Comparison of ENCODE assay signal across 8 cellular contexts in genomic region chr12:96195845-96196451, GRCh38. TPM values are rescaled to one million over a fixed set of nuclear protein-coding genes. Genes with fewer than 3 reads are reported as not detected.
A peak's percentile ranks its signal among the peaks of the same experiment; 100 is the strongest.
DNase-seq lines count a peak whose midpoint lies in the region; ATAC-seq, FAIRE-seq and TF ChIP-seq lines count a peak whose summit lies in the region.

No MANE protein-coding gene starts in this region.

- H3K4me1 Mint-ChIP-seq in endodermal cell (peaks cover 7% of the 10 kb centered on the region), naive B cell (peaks cover 39 to 72% (median 48%) of the 10 kb centered on the region in 3 donors)

- in situ Hi-C loops in GM13977 (cut with MboI; ENCODE audit: low pct_unique_long_range_greater_than_20kb, low sequenced_read_pairs, unreplicated experiment) = no loop called here

- H3K27ac Mint-ChIP-seq in endodermal cell (peak overlapping the region; percentile 93), naive B cell (peak overlapping the region; percentile 21 to 100 (median 97))

- H3K4me3 Mint-ChIP-seq in endodermal cell = peak overlapping the region; percentile 89
- H3K4me3 Mint-ChIP-seq in naive B cell = peak overlapping the region; percentile 91 to 99 (median 96)

- H3K36me3 ChIP-seq in BE2C (no peaks in the 10 kb centered on the region), endodermal cell (ENCODE audit: control insufficient read depth, insufficient read depth, low read length) (no peaks in the 10 kb centered on the region)

- peaks cover 8% of the 10 kb centered on the region for H3K4me1 ChIP-seq in BE2C
- H3K4me1 ChIP-seq in endodermal cell (ENCODE audit: control insufficient read depth, insufficient read depth, low read length) = no peaks in the 10 kb centered on the region

- peak overlapping the region; percentile 57 for H3K9ac ChIP-seq in endodermal cell (ENCODE audit: extremely low read depth, low read length, poor library complexity, severe bottlenecking)

- TF ChIP-seq CTCF in BE2C (IDR thresholded peaks at IDR 0.05; ENCODE audit: low read depth, low read length) (no peak), endodermal cell (conservative IDR thresholded peaks at IDR 0.05) (no peak), GM13977 (IDR thresholded peaks at IDR 0.05; ENCODE audit: extremely low read depth, insufficient read depth, missing control alignments) (no peak)

- no peaks in the 10 kb centered on the region for H3K27me3 ChIP-seq in BE2C
- no peaks in the 10 kb centered on the region for H3K27me3 ChIP-seq in endodermal cell (ENCODE audit: control insufficient read depth, insufficient read depth, low read length, poor library complexity, severe bottlenecking)

- peak overlapping the region; percentile 12 for H3K27ac ChIP-seq in endodermal cell (ENCODE audit: low read depth, low read length)

- no peaks in the 10 kb centered on the region for H3K9me3 ChIP-seq in BE2C
- H3K9me3 ChIP-seq in endodermal cell (ENCODE audit: control insufficient read depth, low read length) = no peaks in the 10 kb centered on the region

- H3K4me3 ChIP-seq in BE2C (ENCODE audit: low read depth, low read length) = peak overlapping the region; percentile 92
- H3K4me3 ChIP-seq in endodermal cell (ENCODE audit: low read length) = peak overlapping the region; percentile 96

- H3K36me3 Mint-ChIP-seq in endodermal cell (ENCODE audit: low read depth) (no peaks in the 10 kb centered on the region), naive B cell (peaks cover 0 to 8% of the 10 kb centered on the region in 2 donors)

- peak; percentile 72 for DNase-seq in BE2C
- peak; percentile 56 for DNase-seq in HTR-8/SVneo (ENCODE audit: insufficient read length, low spot score)
- DNase-seq in activated CD4-positive, alpha-beta T cell treated with anti-CD3 and anti-CD28 coated beads, Interleukin-2, amount 50 U/mL, for 24 hours (ENCODE audit: low read depth in 1 of 2, low spot score in 1 of 2) = peak; percentile 35 to 51
- DNase-seq in endodermal cell = peak; percentile 87
- DNase-seq in naive B cell = no peak
- peak; percentile 36 for DNase-seq in urothelium cell line (ENCODE audit: low spot score)
- DNase-seq in GM13977 (ENCODE audit: low spot score) = no peak
- DNase-seq in SHP77 (lab: John Stamatoyannopoulos, UW) = no peak

- 0% methylated on average over 7 of the region's 14 CpGs; no CpG with 5 or more reads in 1 of the 2 experiments for WGBS in endodermal cell (ENCODE audit: insufficient coverage in 1 of 2, insufficient read length in 1 of 2), 2 experiments

- FAIRE-seq in HTR-8/SVneo (lab: Jason Lieb, UNC) (no peak), urothelium cell line (lab: Jason Lieb, UNC) (no peak)

- H3K9me3 Mint-ChIP-seq in endodermal cell = no peaks in the 10 kb centered on the region
- H3K9me3 Mint-ChIP-seq in naive B cell = no peaks in the 10 kb centered on the region

- no peaks in the 10 kb centered on the region for H3K27me3 Mint-ChIP-seq in endodermal cell (ENCODE audit: insufficient read depth)
- H3K27me3 Mint-ChIP-seq in naive B cell = no peaks in the 10 kb centered on the region

- no peak for ATAC-seq in naive B cell (ENCODE audit: low read depth in 2 of 2)

RNA-seq across cellular contexts. Expression of gene ELK3, which starts 1.8 kb away (rescaled TPM):
- polyA plus RNA-seq in BE2C (2012; ENCODE audit: insufficient read depth, insufficient read length, low read depth) = 26.6 TPM
- total RNA-seq in endodermal cell = 10 to 100 TPM; 17.1 to 18.1 TPM
- polyA plus RNA-seq in endodermal cell (2013, experiment 1 of 2) = 20.7 TPM
- 26.6 TPM for polyA plus RNA-seq in endodermal cell (2013, experiment 2 of 2)
- polyA plus RNA-seq in naive B cell (ENCODE audit: low read depth in 6 of 6) = 10 to 100 TPM; 12.1 to 20.9 (median 14.8) TPM

Comparison
In these comparisons a context has a peak if more than half of its experiments do, and no peak if none do; other contexts are left out.
1. DNase-seq: peak in BE2C (single experiment), HTR-8/SVneo (single experiment), activated CD4-positive, alpha-beta T cell treated with anti-CD3 and anti-CD28 coated beads, Interleukin-2, amount 50 U/mL, for 24 hours (2 of 2), endodermal cell (single experiment) and urothelium cell line (single experiment); none in naive B cell (single experiment), GM13977 (single experiment) and SHP77 (0 of 2).